In genomic region chr1:147473735-147474049, GRCh38 we compare ENCODE assay signal across 17 cellular contexts.
DNase-seq lines count a peak whose midpoint lies in the region; ATAC-seq and TF ChIP-seq lines count a peak whose summit lies in the region.
"Had no signal": no experiment of that assay in that cellular context is flagged by ENCODE, and none has a peak within 500 bp of the region (broad histone marks: within the 10 kb centered on the region; RNA-seq: fewer than 3 reads in every experiment).

No MANE protein-coding gene starts in this region.

- H3K27ac Mint-ChIP-seq in Calu3 (ENCODE audit: unreplicated experiment) (no peak overlapping the region), nephron (peak overlapping the region; percentile 61 to 72 (median 65))
- H3K27ac Mint-ChIP-seq: CD14-positive monocyte; CD4-positive, alpha-beta memory T cell; CD4-positive, CD25-positive, alpha-beta regulatory T cell; CD8-positive, alpha-beta memory T cell had no signal

- DNase-seq in Calu3 (no peak), left lobe of liver (ENCODE audit: low spot score) (no peak), germinal center (ENCODE audit: low spot score) (no peak)
- DNase-seq in central memory CD4-positive, alpha-beta T cell = no peak
- DNase-seq: 8988T; ACHN; BE2C; C1 segment of cervical spinal cord; CD4-positive, alpha-beta memory T cell; CD4-positive, CD25-positive, alpha-beta regulatory T cell; CD8-positive, alpha-beta memory T cell; COR-L47; DMS79 treated with DMSO at 0.1 percent for 48 hours; GF-D8 had no signal

- intact Hi-C loops in Calu3 (cut with micrococcal nuclease; ENCODE audit: unreplicated experiment) = no loop called here

- ATAC-seq in left lobe of liver (peak; percentile 59), GM21529 (IDR thresholded peaks at IDR 0.05; ENCODE audit: unreplicated experiment) (no peak)

- H3K27me3 Mint-ChIP-seq in Calu3 (ENCODE audit: unreplicated experiment) (peaks cover 17% of the 10 kb centered on the region), nephron (ENCODE audit: low read depth) (no peaks in the 10 kb centered on the region)

- peaks cover 10% of the 10 kb centered on the region for H3K4me1 Mint-ChIP-seq in Calu3 (ENCODE audit: low read depth, unreplicated experiment)
- H3K4me1 Mint-ChIP-seq in nephron = peaks cover 10% of the 10 kb centered on the region
- H3K4me1 Mint-ChIP-seq: CD14-positive monocyte; CD4-positive, CD25-positive, alpha-beta regulatory T cell; CD8-positive, alpha-beta memory T cell had no signal

- TF ChIP-seq CTCF in Calu3 (IDR thresholded peaks at IDR 0.05; ENCODE audit: unreplicated experiment) (no peak), nephron (IDR thresholded peaks at IDR 0.05; ENCODE audit: unreplicated experiment in 3 of 3) (no peak)

- BruUV-seq in Calu3 (replicated peaks; lab: Mats Ljungman, UMichigan) = no TSS peak

- H3K9me3 Mint-ChIP-seq in Calu3 (ENCODE audit: low read depth, unreplicated experiment) (no peaks in the 10 kb centered on the region), nephron (peaks cover under 1% of the 10 kb centered on the region)

- H3K4me3 Mint-ChIP-seq in Calu3 (ENCODE audit: low read depth, unreplicated experiment) (peak overlapping the region; percentile 8), nephron (no peak overlapping the region)
- H3K4me3 Mint-ChIP-seq: CD14-positive monocyte; CD4-positive, alpha-beta memory T cell; CD4-positive, CD25-positive, alpha-beta regulatory T cell; CD8-positive, alpha-beta memory T cell had no signal

- CTCF ChIA-PET in Calu3 (lab: Charles Lee) = interaction anchor here (0.7 to 1.4 kb wide), 2 partner anchors 14 to 68 kb away, joined by 3 read pairs; no protein-coding TSS in a partner anchor

- H3K36me3 Mint-ChIP-seq in Calu3 (ENCODE audit: insufficient read depth, unreplicated experiment) = no peaks in the 10 kb centered on the region
- H3K36me3 Mint-ChIP-seq in nephron (ENCODE audit: low read depth) = no peaks in the 10 kb centered on the region
- H3K36me3 Mint-ChIP-seq: CD14-positive monocyte; CD4-positive, alpha-beta memory T cell; CD4-positive, CD25-positive, alpha-beta regulatory T cell; CD8-positive, alpha-beta memory T cell had no signal
